In the genomic region with DNA sequence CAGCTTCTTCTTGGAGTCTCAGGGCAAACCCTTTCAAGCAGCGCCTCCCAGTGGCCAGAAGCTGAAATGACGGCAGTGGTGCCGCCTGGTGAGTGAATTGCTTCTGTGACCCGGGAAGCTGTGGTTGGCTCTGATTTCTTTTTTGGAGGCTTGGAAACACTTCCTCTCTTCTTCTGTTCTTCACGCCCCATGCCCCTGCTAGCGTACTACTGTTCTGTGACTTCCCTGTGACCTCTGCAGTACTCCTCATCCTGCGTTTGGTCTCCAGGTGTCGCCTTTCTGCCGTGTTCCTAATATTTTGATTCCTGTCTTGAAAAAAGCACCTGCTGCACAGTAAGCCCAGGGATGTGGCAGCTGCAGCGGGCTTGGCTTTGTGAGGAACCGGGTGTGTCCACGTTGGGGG, we compare ENCODE assay signal across 8 cellular contexts.
DNase-seq lines count a peak whose midpoint lies in the region; TF ChIP-seq lines count a peak whose summit lies in the region.
"Not testable (repeated sequence)": the region's sequence is repeated elsewhere in the genome, so short reads cannot be mapped to it uniquely, and the experiment has no call there.

No MANE protein-coding gene starts in this region.

- not testable (repeated sequence) for H3K27ac Mint-ChIP-seq in activated naive CD8-positive, alpha-beta T cell treated with anti-CD3 and anti-CD28 coated beads for 36 hours

- not testable (repeated sequence) for H3K27ac ChIP-seq in C4-2B

- H3K9me3 Mint-ChIP-seq in activated naive CD8-positive, alpha-beta T cell treated with anti-CD3 and anti-CD28 coated beads for 36 hours: not testable (repeated sequence)

- CTCF ChIA-PET in HEK293T (lab: Yijun Ruan, JAX): interaction anchor here (0.6 to 1.0 kb wide), 2 partner anchors 10 to 62 kb away, joined by 3 read pairs; no protein-coding TSS in a partner anchor

- DNase-seq in HEK293T (ENCODE audit: extremely low spot score): peak; percentile 19
- DNase-seq in NCI-H2196 treated with DMSO at 0.1 percent for 48 hours (lab: John Stamatoyannopoulos, UW; ENCODE audit: unreplicated experiment): peak; percentile 29
- DNase-seq in T-helper 2 cell: peak in 3 of 5 experiments; percentile 10 to 13 (median 12)
- DNase-seq in activated naive CD8-positive, alpha-beta T cell treated with anti-CD3 and anti-CD28 coated beads for 36 hours: peak; percentile 51
- peak; percentile 40 for DNase-seq in fibroblast of the aortic adventitia (ENCODE audit: low read depth)
- DNase-seq in midbrain (lab: John Stamatoyannopoulos, UW): peak; percentile 60
- DNase-seq in stimulated activated CD8-positive, alpha-beta memory T cell treated with anti-CD3 and anti-CD28 coated beads, Interleukin-15, amount 100 ng/mL, for 48 hours (ENCODE audit: low read depth in 2 of 2): peak; percentile 15 to 30

- TF ChIP-seq CTCF in C4-2B (conservative IDR thresholded peaks at IDR 0.05): peak; percentile 40
- TF ChIP-seq CTCF in fibroblast of the aortic adventitia (IDR thresholded peaks at IDR 0.05; ENCODE audit: insufficient read depth, low read length): peak; percentile 59

- H3K4me1 Mint-ChIP-seq in activated naive CD8-positive, alpha-beta T cell treated with anti-CD3 and anti-CD28 coated beads for 36 hours: not testable (repeated sequence)

- not testable (repeated sequence) for H3K36me3 Mint-ChIP-seq in activated naive CD8-positive, alpha-beta T cell treated with anti-CD3 and anti-CD28 coated beads for 36 hours

- POLR2A ChIA-PET in HEK293T (lab: Yijun Ruan, JAX): not testable (repeated sequence)

- H3K27me3 Mint-ChIP-seq in activated naive CD8-positive, alpha-beta T cell treated with anti-CD3 and anti-CD28 coated beads for 36 hours: not testable (repeated sequence)

- not testable (repeated sequence) for H3K4me3 Mint-ChIP-seq in activated naive CD8-positive, alpha-beta T cell treated with anti-CD3 and anti-CD28 coated beads for 36 hours

- H3K4me3 ChIP-seq in fibroblast of the aortic adventitia (ENCODE audit: low read depth, low read length): not testable (repeated sequence)
